8 cellular contexts compared by ENCODE assay signal in genomic region chr22:49643466-49643865, GRCh38.
"Had no signal": no experiment of that assay in that cellular context is flagged by ENCODE, and none has a peak within 500 bp of the region (broad histone marks: within the 10 kb centered on the region; RNA-seq: fewer than 3 reads in every experiment).

No MANE protein-coding gene starts in this region.

- DNase-seq: H9, HFFc6, KG1 had no signal

- H3K4me2 ChIP-seq: GM23338 had no signal

- H3K4me3 ChIP-seq: GM23338, K562 had no signal

- ATAC-seq: GM23338, HCT116, HepG2, K562 had no signal

- H3K27ac ChIP-seq: HL-60 had no signal

- H2AFZ ChIP-seq: GM23338 had no signal
